ENCODE assay signal across 13 cellular contexts in the genomic region with DNA sequence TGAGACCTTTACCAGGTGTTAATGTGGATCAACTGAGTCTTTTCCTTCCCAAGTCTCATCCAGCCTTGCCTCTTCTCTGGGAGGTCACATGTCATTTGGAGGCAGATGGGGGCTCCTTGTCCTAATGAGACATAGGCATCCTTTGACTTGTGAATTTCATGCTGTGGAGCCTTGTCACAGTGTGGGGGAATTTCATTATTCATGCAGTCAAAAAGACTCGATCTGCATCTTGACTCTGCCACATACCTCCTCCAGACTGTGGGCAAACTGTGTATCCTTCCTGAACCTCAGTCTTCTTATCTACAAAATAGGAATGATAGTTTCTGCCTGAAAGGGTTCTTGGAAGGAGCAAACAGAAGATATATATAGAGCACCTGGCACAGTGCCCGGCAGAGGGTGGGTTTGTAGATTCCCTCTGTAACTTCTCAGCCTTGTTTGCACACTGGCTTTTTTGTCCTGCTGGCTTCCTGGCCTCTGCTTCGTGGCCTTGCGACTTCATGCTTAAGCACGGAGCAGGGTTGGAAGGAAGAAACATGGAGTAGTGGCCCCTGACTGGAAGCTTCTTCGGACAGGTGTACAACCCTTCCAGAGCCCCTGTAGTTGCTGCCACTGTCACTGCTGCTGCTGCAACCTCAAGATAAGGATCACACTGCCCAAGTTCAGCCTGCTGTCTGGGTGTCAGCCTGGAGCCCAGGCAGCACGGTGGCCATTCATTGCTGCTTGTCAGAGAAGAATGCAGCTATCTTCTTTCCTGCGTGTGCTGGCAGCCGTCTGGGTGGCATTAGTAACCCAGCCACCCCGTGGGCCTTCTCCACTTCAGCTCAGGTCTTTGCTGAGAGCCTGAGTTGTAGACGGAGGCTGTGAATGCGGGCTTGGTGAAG.
DNase-seq lines count a peak whose midpoint lies in the region; ATAC-seq and TF ChIP-seq lines count a peak whose summit lies in the region.
"Had no signal": no experiment of that assay in that cellular context is flagged by ENCODE, and none has a peak within 500 bp of the region (broad histone marks: within the 10 kb centered on the region; RNA-seq: fewer than 3 reads in every experiment).

No MANE protein-coding gene starts in this region.

- no peak for TF ChIP-seq CTCF in VCaP (conservative IDR thresholded peaks at IDR 0.05)
- no peak for TF ChIP-seq CTCF in gastroesophageal sphincter (IDR thresholded peaks at IDR 0.05)
- TF ChIP-seq CTCF in thoracic aorta (IDR thresholded peaks at IDR 0.05) = no peak

- H3K36me3 ChIP-seq in gastroesophageal sphincter (peaks cover 0 to 53% of the 10 kb centered on the region in 2 donors), thoracic aorta (peaks cover 63% of the 10 kb centered on the region)

- no peak for ATAC-seq in activated T-cell treated with anti-CD3 and anti-CD28 coated beads, Interleukin-2, amount 50 U/mL, for 72 hours (replicated peaks in 1 of 2)
- ATAC-seq in gastroesophageal sphincter = no peak
- ATAC-seq in thoracic aorta (ENCODE audit: insufficient number of reproducible peaks, low FRiP score, low read depth) = no peak
- ATAC-seq: activated naive CD4-positive, alpha-beta T cell treated with anti-CD3 and anti-CD28 coated beads, Interleukin-2, amount 50 U/mL, for 72 hours had no signal

- H3K27me3 ChIP-seq in gastroesophageal sphincter (no peaks in the 10 kb centered on the region), thoracic aorta (replicated peaks; ENCODE audit: insufficient read depth) (no peaks in the 10 kb centered on the region)
- H3K27me3 ChIP-seq: thyroid gland had no signal

- H3K4me1 ChIP-seq in gastroesophageal sphincter (peaks cover 0 to 56% (median 18%) of the 10 kb centered on the region in 3 donors), thoracic aorta (ENCODE audit: control insufficient read depth in 1 of 2, low read depth in 2 of 2) (peaks cover 30 to 84% of the 10 kb centered on the region in 2 donors)

- TF ChIP-seq EP300 in gastroesophageal sphincter (IDR thresholded peaks at IDR 0.05) = no peak

- H3K27ac ChIP-seq in VCaP (peak overlapping the region; percentile 52), gastroesophageal sphincter (peak overlapping the region in 3 of 4 donors; percentile 65 to 85 (median 76)), thoracic aorta (peak overlapping the region; percentile 86 to 95)

- no peaks in the 10 kb centered on the region for H3K27me3 Mint-ChIP-seq in activated T-cell treated with anti-CD3 and anti-CD28 coated beads, Interleukin-2, amount 50 U/mL, for 24 hours
- H3K27me3 Mint-ChIP-seq in activated T-cell treated with anti-CD3 and anti-CD28 coated beads, Interleukin-2, amount 50 U/mL, for 72 hours (ENCODE audit: low read depth) = no peaks in the 10 kb centered on the region

- peaks cover 100% of the 10 kb centered on the region for H3K36me3 Mint-ChIP-seq in activated T-cell treated with anti-CD3 and anti-CD28 coated beads, Interleukin-2, amount 50 U/mL, for 24 hours (ENCODE audit: low read depth)
- H3K36me3 Mint-ChIP-seq in activated T-cell treated with anti-CD3 and anti-CD28 coated beads, Interleukin-2, amount 50 U/mL, for 72 hours (ENCODE audit: insufficient read depth in 2 of 2) = peaks cover 21 to 59% of the 10 kb centered on the region in 2 donors

- H3K4me3 ChIP-seq in gastroesophageal sphincter = no peak overlapping the region
- H3K4me3 ChIP-seq in thoracic aorta = no peak overlapping the region
- H3K4me3 ChIP-seq: thyroid gland had no signal

- peak overlapping the region; percentile 41 for H3K27ac Mint-ChIP-seq in activated T-cell treated with anti-CD3 and anti-CD28 coated beads, Interleukin-2, amount 50 U/mL, for 24 hours
- H3K27ac Mint-ChIP-seq in activated T-cell treated with anti-CD3 and anti-CD28 coated beads, Interleukin-2, amount 50 U/mL, for 72 hours = no peak overlapping the region
- H3K27ac Mint-ChIP-seq: activated naive CD4-positive, alpha-beta T cell treated with anti-CD3 and anti-CD28 coated beads, Interleukin-2, amount 50 U/mL, for 72 hours had no signal

- DNase-seq in activated T-cell treated with anti-CD3 and anti-CD28 coated beads, Interleukin-2, amount 50 U/mL, for 24 hours = no peak
- DNase-seq in activated T-cell treated with anti-CD3 and anti-CD28 coated beads, Interleukin-2, amount 50 U/mL, for 72 hours = no peak
- no peak for DNase-seq in thoracic aorta (ENCODE audit: low spot score)
- no peak for DNase-seq in SKM-1 treated with dmso at 0.1 percent for 144 hours (lab: John Stamatoyannopoulos, UW; ENCODE audit: unreplicated experiment)
- no peak for DNase-seq in mucosa of gallbladder (ENCODE audit: low spot score)
- DNase-seq in D341Med (ENCODE audit: low spot score) = no peak
- DNase-seq: activated CD4-positive, alpha-beta T cell treated with anti-CD3 and anti-CD28 coated beads for 48 hours; kidney; NCI-H2029; thyroid gland had no signal

- H3K9me3 ChIP-seq in gastroesophageal sphincter (no peaks in the 10 kb centered on the region), thoracic aorta (no peaks in the 10 kb centered on the region)
- H3K9me3 ChIP-seq: thyroid gland had no signal

- WGBS in gastroesophageal sphincter (ENCODE audit: low coverage in 1 of 2), 2 donors = 31 to 33% methylated on average over 1 to 2 of the region's 12 CpGs

- TF ChIP-seq POLR2A in gastroesophageal sphincter (IDR thresholded peaks at IDR 0.05) = no peak

- H3K4me1 Mint-ChIP-seq in activated T-cell treated with anti-CD3 and anti-CD28 coated beads, Interleukin-2, amount 50 U/mL, for 24 hours (ENCODE audit: low read depth) = peaks cover 51% of the 10 kb centered on the region
- H3K4me1 Mint-ChIP-seq in activated T-cell treated with anti-CD3 and anti-CD28 coated beads, Interleukin-2, amount 50 U/mL, for 72 hours (ENCODE audit: low read depth) = peaks cover 61% of the 10 kb centered on the region

- H3K4me3 Mint-ChIP-seq in activated T-cell treated with anti-CD3 and anti-CD28 coated beads, Interleukin-2, amount 50 U/mL, for 24 hours = no peak overlapping the region
- H3K4me3 Mint-ChIP-seq in activated T-cell treated with anti-CD3 and anti-CD28 coated beads, Interleukin-2, amount 50 U/mL, for 72 hours = no peak overlapping the region

- H3K9me3 Mint-ChIP-seq in activated T-cell treated with anti-CD3 and anti-CD28 coated beads, Interleukin-2, amount 50 U/mL, for 24 hours = no peaks in the 10 kb centered on the region
- no peaks in the 10 kb centered on the region for H3K9me3 Mint-ChIP-seq in activated T-cell treated with anti-CD3 and anti-CD28 coated beads, Interleukin-2, amount 50 U/mL, for 72 hours
- H3K9me3 Mint-ChIP-seq: activated naive CD4-positive, alpha-beta T cell treated with anti-CD3 and anti-CD28 coated beads, Interleukin-2, amount 50 U/mL, for 72 hours had no signal
